ENCODE assay signal across 8 cellular contexts in the genomic region with DNA sequence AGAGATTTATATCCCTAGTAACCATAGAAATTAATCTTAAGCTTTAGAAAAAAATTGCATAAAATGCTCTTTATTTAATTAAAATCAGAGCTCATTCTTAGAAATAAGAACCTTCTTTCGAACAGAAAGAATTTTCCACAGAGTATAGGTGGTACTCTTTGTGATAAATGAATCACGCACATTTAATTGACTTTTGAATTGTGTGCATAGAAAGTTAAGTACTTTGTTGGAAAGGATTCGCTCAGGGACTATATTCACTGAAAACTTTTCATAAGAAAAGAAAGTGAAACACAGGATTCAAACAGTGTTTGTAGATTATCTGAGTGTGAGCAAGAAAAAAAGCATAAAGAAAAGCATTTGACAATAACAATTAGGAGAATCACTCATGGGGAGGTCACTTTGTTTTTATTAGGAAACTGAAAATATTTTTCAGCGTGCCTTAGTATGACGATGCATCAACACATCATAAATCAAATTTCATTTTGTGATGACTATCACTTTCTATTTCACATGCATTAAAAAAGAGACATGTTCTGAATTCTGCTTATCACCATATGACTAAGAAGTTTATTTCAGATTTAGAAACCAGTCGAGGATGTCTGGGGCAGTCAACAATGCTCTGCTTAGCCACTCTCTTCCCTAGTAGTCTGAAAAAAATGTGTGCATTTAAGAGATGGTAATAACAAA. TPM values are rescaled to one million over a fixed set of nuclear protein-coding genes. Genes with fewer than 3 reads are reported as not detected.
A peak's percentile ranks its signal among the peaks of the same experiment; 100 is the strongest.
DNase-seq lines count a peak whose midpoint lies in the region; ATAC-seq and TF ChIP-seq lines count a peak whose summit lies in the region.

No MANE protein-coding gene starts in this region.

- H4K20me1 ChIP-seq in DOHH2 (ENCODE audit: control insufficient read depth, insufficient read depth, low read depth, low read length), result peaks cover 5% of the 10 kb centered on the region; the same call in 1 of the 2 replicates

- H3K9me3 ChIP-seq in DOHH2 (ENCODE audit: control insufficient read depth, insufficient read depth, low read length), result no peaks in the 10 kb centered on the region
- H3K9me3 ChIP-seq in sigmoid colon, result no peaks in the 10 kb centered on the region

- no peak for TF ChIP-seq POLR2A in sigmoid colon (IDR thresholded peaks at IDR 0.05)

- WGBS in sigmoid colon, 2 donors, result 52 to 67% methylated on average over 6 of the region's 6 CpGs

- peak overlapping the region; percentile 63 for H3K4me2 ChIP-seq in DOHH2 (ENCODE audit: low read length)

- no peak for TF ChIP-seq EP300 in sigmoid colon (IDR thresholded peaks at IDR 0.05)

- DNase-seq in HS-5 (ENCODE audit: low read depth), result peak; percentile 45
- DNase-seq in fibroblast of peridontal ligament (ENCODE audit: extremely low read depth), result peak; percentile 83
- DNase-seq in CD1c-positive myeloid dendritic cell (ENCODE audit: extremely low spot score), result no peak
- no peak for DNase-seq in sigmoid colon
- DNase-seq in HK-2 (ENCODE audit: unreplicated experiment), result no peak
- no peak for DNase-seq in NCI-H1417 treated with DMSO at 0.1 percent for 48 hours (lab: John Stamatoyannopoulos, UW)

- H3F3A ChIP-seq in DOHH2 (ENCODE audit: control insufficient read depth, insufficient read depth), result peaks cover 19% of the 10 kb centered on the region

- H3K4me1 ChIP-seq in DOHH2 (ENCODE audit: control insufficient read depth, low read length) (peaks cover 52% of the 10 kb centered on the region), sigmoid colon (peaks cover 0 to 17% (median 2%) of the 10 kb centered on the region in 4 donors)

- H3K27me3 ChIP-seq in DOHH2 (ENCODE audit: control insufficient read depth, low read length), result no peaks in the 10 kb centered on the region
- H3K27me3 ChIP-seq in sigmoid colon, result no peaks in the 10 kb centered on the region

- peaks cover 38% of the 10 kb centered on the region for H3K79me2 ChIP-seq in DOHH2 (ENCODE audit: control insufficient read depth, low read length)

- H3K36me3 ChIP-seq in DOHH2 (ENCODE audit: control insufficient read depth, low read length), result no peaks in the 10 kb centered on the region
- H3K36me3 ChIP-seq in sigmoid colon, result no peaks in the 10 kb centered on the region

- no peaks in the 10 kb centered on the region for H3K9me2 ChIP-seq in DOHH2 (replicated peaks; ENCODE audit: control insufficient read depth, low read length)

- peak; percentile 73 for ATAC-seq in GM21390 (IDR thresholded peaks at IDR 0.05; ENCODE audit: unreplicated experiment)

- H3K4me3 ChIP-seq in DOHH2 (ENCODE audit: low read length) (peak overlapping the region; percentile 59), sigmoid colon (no peak overlapping the region)

- no peak for TF ChIP-seq CTCF in DOHH2 (IDR thresholded peaks at IDR 0.05; ENCODE audit: low read depth, low read length, poor library complexity, severe bottlenecking)
- TF ChIP-seq CTCF in sigmoid colon (IDR thresholded peaks at IDR 0.05), result no peak

- intact Hi-C loops in sigmoid colon (cut with DNase I), result no loop called here

- H3K27ac ChIP-seq in DOHH2 (ENCODE audit: low read depth, low read length), result peak overlapping the region; percentile 88
- no peak overlapping the region for H3K27ac ChIP-seq in sigmoid colon

RNA-seq across cellular contexts. Expression of gene STX18, which starts 49.5 kb away (rescaled TPM):
- total RNA-seq in sigmoid colon, result 10 to 100 TPM; 23.5 to 26.9 (median 26.0) TPM
- polyA plus RNA-seq in sigmoid colon, result 10 to 100 TPM; 24.1 to 45.1 (median 32.4) TPM

Comparison
In these comparisons a context has a peak if more than half of its experiments do, and no peak if none do; other contexts are left out.
1. DNase-seq: peak in HS-5 (single experiment) and fibroblast of peridontal ligament (single experiment); none in CD1c-positive myeloid dendritic cell (single experiment), sigmoid colon (single experiment), HK-2 (single experiment) and NCI-H1417 treated with DMSO at 0.1 percent for 48 hours (single experiment).